1 cellular context compared by ENCODE assay signal in genomic region chr6:79529567-79529966, GRCh38. TPM values are rescaled to one million over a fixed set of nuclear protein-coding genes. Genes with fewer than 3 reads are reported as not detected.
"Had no signal": no experiment of that assay in that cellular context is flagged by ENCODE, and none has a peak within 500 bp of the region (broad histone marks: within the 10 kb centered on the region; RNA-seq: fewer than 3 reads in every experiment).

No MANE protein-coding gene starts in this region.

RNA-seq across cellular contexts. Expression of gene LCA5, which starts 7.7 kb away (rescaled TPM):
- total RNA-seq: activated CD8-positive, alpha-beta T cell treated with anti-CD3 and anti-CD28 coated beads, Interleukin-2, amount 10 ng/mL, durations not matched to agents 7 days and 5 days had no signal
